ENCODE assay signal across 27 cellular contexts in the genomic region with DNA sequence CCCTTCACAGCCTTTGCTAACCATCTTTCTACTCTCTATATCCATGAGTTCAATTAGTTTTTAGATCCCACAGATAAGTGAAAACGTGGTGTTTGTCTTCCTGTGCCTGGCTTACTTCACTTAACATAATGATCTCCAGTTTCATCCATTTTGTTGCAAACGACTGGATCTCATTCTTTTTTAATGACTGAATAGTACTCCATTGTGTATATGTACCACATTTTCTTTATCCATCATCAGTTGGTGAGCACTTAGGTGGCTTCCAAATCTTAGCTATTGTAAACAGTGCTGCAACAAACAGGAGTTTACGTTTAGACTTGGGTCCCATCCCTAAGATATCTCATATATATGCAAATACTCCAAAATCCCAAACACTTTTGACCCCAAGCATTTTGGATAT.
"Had no signal": no experiment of that assay in that cellular context is flagged by ENCODE, and none has a peak within 500 bp of the region (broad histone marks: within the 10 kb centered on the region; RNA-seq: fewer than 3 reads in every experiment).

No MANE protein-coding gene starts in this region.

- H3K27me3 ChIP-seq: brain microvascular endothelial cell, dorsolateral prefrontal cortex had no signal

- H3K9me3 Mint-ChIP-seq: activated B cell treated with CpG ODN at 0.5 μM for 24 hours; activated CD4-positive, alpha-beta memory T cell treated with anti-CD3 and anti-CD28 coated beads, Interleukin-2, amount 10 ng/mL, durations not matched to agents 7 days and 5 days; activated naive CD4-positive, alpha-beta T cell treated with anti-CD3 and anti-CD28 coated beads for 36 hours; activated naive CD4-positive, alpha-beta T cell treated with anti-CD3 and anti-CD28 coated beads, Interleukin-2, amount 50 U/mL, for 24 hours; activated T-cell treated with anti-CD3 and anti-CD28 coated beads, Interleukin-2, amount 50 U/mL, for 24 hours; activated T-cell treated with anti-CD3 and anti-CD28 coated beads, Interleukin-2, amount 50 U/mL, for 72 hours; activated T-helper 2 cell treated with anti-CD3 and anti-CD28 coated beads, Interferon-gamma antibody, Interleukin-2, Interleukin-4, amounts not matched to agents 10 μg/mL and 5 μg/mL and 100 μg/mL, durations not matched to agents 14 hours and 24 hours and 36 hours; central memory CD8-positive, alpha-beta T cell; dendritic cell treated with granulocyte-macrophage colony-stimulating factor and Interleukin-4, amounts not matched to agents 40 ng/mL and 50 ng/mL, for 4 days had no signal

- H3K27ac Mint-ChIP-seq: activated B cell treated with CpG ODN at 0.5 μM for 24 hours; activated CD4-positive, alpha-beta memory T cell treated with anti-CD3 and anti-CD28 coated beads, Interleukin-2, amount 10 ng/mL, durations not matched to agents 7 days and 5 days; activated naive CD4-positive, alpha-beta T cell treated with anti-CD3 and anti-CD28 coated beads for 36 hours; activated naive CD4-positive, alpha-beta T cell treated with anti-CD3 and anti-CD28 coated beads, Interleukin-2, amount 50 U/mL, for 24 hours; activated T-cell treated with anti-CD3 and anti-CD28 coated beads, Interleukin-2, amount 50 U/mL, for 24 hours; activated T-cell treated with anti-CD3 and anti-CD28 coated beads, Interleukin-2, amount 50 U/mL, for 72 hours; activated T-helper 2 cell treated with anti-CD3 and anti-CD28 coated beads, Interferon-gamma antibody, Interleukin-2, Interleukin-4, amounts not matched to agents 10 μg/mL and 5 μg/mL and 100 μg/mL, durations not matched to agents 14 hours and 24 hours and 36 hours; dendritic cell treated with granulocyte-macrophage colony-stimulating factor and Interleukin-4, amounts not matched to agents 40 ng/mL and 50 ng/mL, for 4 days; endodermal cell had no signal

- H3K27me3 Mint-ChIP-seq: activated B cell treated with CpG ODN at 0.5 μM for 24 hours; activated CD4-positive, alpha-beta memory T cell treated with anti-CD3 and anti-CD28 coated beads, Interleukin-2, amount 10 ng/mL, durations not matched to agents 7 days and 5 days; activated naive CD4-positive, alpha-beta T cell treated with anti-CD3 and anti-CD28 coated beads, Interleukin-2, amount 50 U/mL, for 24 hours; activated T-cell treated with anti-CD3 and anti-CD28 coated beads, Interleukin-2, amount 50 U/mL, for 24 hours; central memory CD8-positive, alpha-beta T cell; dendritic cell treated with granulocyte-macrophage colony-stimulating factor and Interleukin-4, amounts not matched to agents 40 ng/mL and 50 ng/mL, for 4 days had no signal

- H3K36me3 ChIP-seq: WERI-Rb-1 had no signal

- H3K4me1 Mint-ChIP-seq: endodermal cell had no signal

- H3K27ac ChIP-seq: brain microvascular endothelial cell, coronary artery, dorsolateral prefrontal cortex, WERI-Rb-1 had no signal

- H3K4me3 Mint-ChIP-seq: activated B cell treated with CpG ODN at 0.5 μM for 24 hours; activated CD4-positive, alpha-beta memory T cell treated with anti-CD3 and anti-CD28 coated beads, Interleukin-2, amount 10 ng/mL, durations not matched to agents 7 days and 5 days; activated naive CD4-positive, alpha-beta T cell treated with anti-CD3 and anti-CD28 coated beads for 36 hours; activated naive CD4-positive, alpha-beta T cell treated with anti-CD3 and anti-CD28 coated beads, Interleukin-2, amount 50 U/mL, for 24 hours; activated T-cell treated with anti-CD3 and anti-CD28 coated beads, Interleukin-2, amount 50 U/mL, for 24 hours; activated T-cell treated with anti-CD3 and anti-CD28 coated beads, Interleukin-2, amount 50 U/mL, for 72 hours; central memory CD8-positive, alpha-beta T cell; dendritic cell treated with granulocyte-macrophage colony-stimulating factor and Interleukin-4, amounts not matched to agents 40 ng/mL and 50 ng/mL, for 4 days; endodermal cell had no signal

- ATAC-seq: activated CD4-positive, CD25-positive, alpha-beta regulatory T cell treated with anti-CD3 and anti-CD28 coated beads, Interleukin-2, amount 50 U/mL, for 24 hours; activated T-cell treated with anti-CD3 and anti-CD28 coated beads, Interleukin-2, amount 50 U/mL, for 72 hours; esophagus mucosa had no signal

- H3K4me3 ChIP-seq: coronary artery, dorsolateral prefrontal cortex had no signal

- DNase-seq: activated B cell treated with CpG ODN at 0.5 μM for 24 hours; activated CD4-positive, alpha-beta memory T cell treated with anti-CD3 and anti-CD28 coated beads, Interleukin-2, amount 10 ng/mL, durations not matched to agents 7 days and 5 days; activated CD4-positive, alpha-beta T cell treated with anti-CD3 and anti-CD28 coated beads for 48 hours; activated CD4-positive, alpha-beta T cell treated with anti-CD3 and anti-CD28 coated beads, Interleukin-2, amount 50 U/mL, for 4 hours; activated CD8-positive, alpha-beta memory T cell treated with anti-CD3 and anti-CD28 coated beads, Interleukin-2, amount 50 U/mL, for 48 hours; activated effector memory CD4-positive, alpha-beta T cell treated with anti-CD3 and anti-CD28 coated beads, Interleukin-2, amount 50 U/mL, for 16 hours; activated naive CD4-positive, alpha-beta T cell treated with anti-CD3 and anti-CD28 coated beads for 36 hours; activated T-cell treated with anti-CD3 and anti-CD28 coated beads for 4 hours; activated T-cell treated with anti-CD3 and anti-CD28 coated beads, Interleukin-2, amount 50 U/mL, for 24 hours; activated T-cell treated with anti-CD3 and anti-CD28 coated beads, Interleukin-2, amount 50 U/mL, for 72 hours; amniotic stem cell; anterior cingulate cortex; brain microvascular endothelial cell; dorsolateral prefrontal cortex; effector memory CD4-positive, alpha-beta T cell; endodermal cell; foreskin fibroblast; head of caudate nucleus; T1000; WERI-Rb-1 had no signal
